Comparison of ENCODE assay signal across 1 cellular context in genomic region chr1:1316199-1316598, GRCh38.
A peak's percentile ranks its signal among the peaks of the same experiment; 100 is the strongest.
TF ChIP-seq lines count a peak whose summit lies in the region.

No MANE protein-coding gene starts in this region.

TF ChIP-seq in K562, 482 proteins besides CTCF, POLR2A, EP300 and RAD21:
- TF ChIP-seq FOXJ3 (CRISPR knock-in tag; IDR thresholded peaks at IDR 0.05) = 0 out of 2 replicates have a peak, but pooled peaks have one; percentile 22
- TF ChIP-seq MAX (CRISPR knock-in tag; IDR thresholded peaks at IDR 0.05) = peak; percentile 41; the same call in 1 of the 2 replicates
- peak; percentile 57 for TF ChIP-seq SUPT5H (IDR thresholded peaks at IDR 0.05)
